ENCODE assay signal across 8 cellular contexts in the genomic region with DNA sequence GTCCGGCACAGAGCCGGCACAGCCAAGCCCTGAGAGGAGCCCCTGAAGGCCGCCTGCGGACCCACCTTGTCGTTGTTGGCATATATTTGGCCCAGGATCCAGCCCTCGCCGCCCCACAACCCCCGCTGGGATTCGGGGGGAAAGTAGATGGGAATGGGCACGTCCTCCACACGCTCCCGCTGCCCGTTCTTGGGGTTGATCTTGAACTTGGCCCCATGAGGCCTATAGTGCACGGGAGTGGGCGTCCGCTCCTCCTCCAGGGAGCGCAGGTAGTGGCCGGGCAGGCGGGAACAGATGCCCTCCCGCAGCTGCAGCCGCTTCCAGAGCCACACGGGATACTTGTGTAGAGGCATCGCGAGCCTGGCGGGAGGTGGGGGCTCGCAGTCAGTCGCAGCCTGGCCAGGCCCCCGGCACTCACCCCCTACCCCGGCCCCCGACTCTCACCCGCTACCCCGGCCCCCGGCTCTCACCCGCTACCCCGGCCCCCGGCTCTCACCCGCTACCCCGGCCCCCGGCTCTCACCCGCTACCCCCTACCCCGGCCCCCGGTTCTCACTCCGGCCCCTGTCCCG. TPM values are rescaled to one million over a fixed set of nuclear protein-coding genes. Genes with fewer than 3 reads are reported as not detected.
A peak's percentile ranks its signal among the peaks of the same experiment; 100 is the strongest.
DNase-seq lines count a peak whose midpoint lies in the region; ATAC-seq, FAIRE-seq and TF ChIP-seq lines count a peak whose summit lies in the region.

No MANE protein-coding gene starts in this region.

- no peaks in the 10 kb centered on the region for H3K27me3 Mint-ChIP-seq in activated CD8-positive, alpha-beta memory T cell treated with anti-CD3 and anti-CD28 coated beads, Interleukin-2, amount 10 ng/mL, durations not matched to agents 7 days and 5 days

- H3K9me3 ChIP-seq in K562 (replicated peaks; ENCODE audit: control insufficient read depth, insufficient read depth, low read depth, low read length) (no peaks in the 10 kb centered on the region), upper lobe of left lung (no peaks in the 10 kb centered on the region)

- POLR2A ChIA-PET in K562 (lab: Yijun Ruan, JAX), result interaction anchor here (0.6 to 2.5 kb wide), 6 partner anchors 8 to 345 kb away, joined by 3 to 8 read pairs (median 4); a partner anchor contains a TSS

- H3K36me3 Mint-ChIP-seq in activated CD8-positive, alpha-beta memory T cell treated with anti-CD3 and anti-CD28 coated beads, Interleukin-2, amount 10 ng/mL, durations not matched to agents 7 days and 5 days, result peaks cover 11% of the 10 kb centered on the region

- FAIRE-seq in K562 (lab: Jason Lieb, UNC), result no peak

- TF ChIP-seq POLR2A in K562 (conservative IDR thresholded peaks at IDR 0.05) (no peak; the same call in 1 of the 2 replicates), upper lobe of left lung (IDR thresholded peaks at IDR 0.05) (no peak)

- peak overlapping the region; percentile 61 for H3K4me3 ChIP-seq in K562
- H3K4me3 ChIP-seq in upper lobe of left lung, result peak overlapping the region in 3 of 4 donors; percentile 54 to 60 (median 58)

- no peaks in the 10 kb centered on the region for H3K27me3 ChIP-seq in K562 (ENCODE audit: control insufficient read depth in 2 of 2, insufficient read depth in 2 of 2, low read length in 2 of 2)
- no peaks in the 10 kb centered on the region for H3K27me3 ChIP-seq in upper lobe of left lung

- TF ChIP-seq RAD21 in K562 (CRISPR knock-in tag; conservative IDR thresholded peaks at IDR 0.05 in 1 of 2, IDR thresholded peaks at IDR 0.05 in 1 of 2), result no peak

- no peaks in the 10 kb centered on the region for H3K9me3 Mint-ChIP-seq in activated CD8-positive, alpha-beta memory T cell treated with anti-CD3 and anti-CD28 coated beads, Interleukin-2, amount 10 ng/mL, durations not matched to agents 7 days and 5 days (ENCODE audit: low read depth)

- H3K27ac ChIP-seq in K562 (ENCODE audit: extremely low read depth, low read depth, low read length) (peak overlapping the region; percentile 70), upper lobe of left lung (peak overlapping the region in 2 of 4 donors; percentile 75 to 81)

- ATAC-seq in activated CD8-positive, alpha-beta memory T cell treated with anti-CD3 and anti-CD28 coated beads, Interleukin-2, amount 10 ng/mL, durations not matched to agents 7 days and 5 days, result no peak
- peak; percentile 68 for ATAC-seq in K562
- peak; percentile 55 for ATAC-seq in left colon
- ATAC-seq in upper lobe of left lung (ENCODE audit: low FRiP score in 2 of 2), result no peak

- no peak for DNase-seq in activated CD8-positive, alpha-beta memory T cell treated with anti-CD3 and anti-CD28 coated beads, Interleukin-2, amount 10 ng/mL, durations not matched to agents 7 days and 5 days
- DNase-seq in activated CD8-positive, alpha-beta memory T cell treated with anti-CD3 and anti-CD28 coated beads, Interleukin-2, amount 50 U/mL, for 4 hours, result no peak
- DNase-seq in K562 (ENCODE audit: extremely low read depth in 1 of 4, low spot score in 3 of 4) (peak in 2 of 4 experiments; percentile 52 to 55), left colon (no peak), upper lobe of left lung (no peak), SHP77 treated with DMSO at 0.1 percent for 48 hours (lab: John Stamatoyannopoulos, UW) (no peak), middle frontal gyrus (ENCODE audit: extremely low spot score, low spot score) (no peak)
- DNase-seq in stimulated activated naive CD4-positive, alpha-beta T cell treated with Interleukin-2 at 50 U/mL for 16 hours (lab: John Stamatoyannopoulos, UW), result no peak

- no TSS peak for BruUV-seq in K562 (replicated peaks; lab: Mats Ljungman, UMichigan)

- no peaks in the 10 kb centered on the region for H4K20me1 ChIP-seq in K562 (replicated peaks; ENCODE audit: control insufficient read depth, insufficient read depth, low read length)

- TF ChIP-seq CTCF in K562 (IDR thresholded peaks at IDR 0.05 in 2 of 3, conservative IDR thresholded peaks at IDR 0.05 in 1 of 3; ENCODE audit: insufficient read depth in 2 of 3, low read depth in 1 of 3, low read length in 3 of 3) (no peak), upper lobe of left lung (IDR thresholded peaks at IDR 0.05) (no peak)

- H3K27ac Mint-ChIP-seq in activated CD8-positive, alpha-beta memory T cell treated with anti-CD3 and anti-CD28 coated beads, Interleukin-2, amount 10 ng/mL, durations not matched to agents 7 days and 5 days, result peak overlapping the region; percentile 70

- H3K36me3 ChIP-seq in K562 (ENCODE audit: control insufficient read depth, insufficient read depth, low read length), result peaks cover 77% of the 10 kb centered on the region; the same call in 2 of the 3 replicates
- H3K36me3 ChIP-seq in upper lobe of left lung, result peaks cover 11 to 69% (median 54%) of the 10 kb centered on the region in 4 donors

- CTCF ChIA-PET in activated CD8-positive, alpha-beta memory T cell treated with anti-CD3 and anti-CD28 coated beads, Interleukin-2, amount 10 ng/mL, durations not matched to agents 7 days and 5 days (lab: Charles Lee), result interaction anchor here (0.7 to 1.6 kb wide), 4 partner anchors 11 to 263 kb away, joined by 3 to 11 read pairs (median 5); a partner anchor contains a TSS
- CTCF ChIA-PET in K562 (lab: Yijun Ruan, JAX; ENCODE audit: low intra/inter-chr PET ratio), result interaction anchor here (0.7 to 0.8 kb wide), 2 partner anchors 11 to 1463 kb away, joined by 3 read pairs; no protein-coding TSS in a partner anchor

- peaks cover 13% of the 10 kb centered on the region for H3K79me2 ChIP-seq in K562 (ENCODE audit: control insufficient read depth, insufficient read depth, low read length)

- H3K4me1 ChIP-seq in K562 (replicated peaks in 1 of 2; ENCODE audit: control insufficient read depth in 2 of 2, insufficient read depth in 2 of 2, low read length in 2 of 2), result peaks cover 9 to 70% of the 10 kb centered on the region in 2 experiments
- H3K4me1 ChIP-seq in upper lobe of left lung, result peaks cover 11 to 23% (median 18%) of the 10 kb centered on the region in 4 donors

- peaks cover 5% of the 10 kb centered on the region for H3K9me1 ChIP-seq in K562 (ENCODE audit: control insufficient read depth, insufficient read depth, low read length)

- intact Hi-C loops in K562 (cut with micrococcal nuclease), result no loop called here
- intact Hi-C loops in left colon (cut with DNase I, micrococcal nuclease), result no loop called here

- H3K4me3 Mint-ChIP-seq in activated CD8-positive, alpha-beta memory T cell treated with anti-CD3 and anti-CD28 coated beads, Interleukin-2, amount 10 ng/mL, durations not matched to agents 7 days and 5 days, result peak overlapping the region; percentile 68

- peak overlapping the region; percentile 91 for H3K4me2 ChIP-seq in K562 (ENCODE audit: insufficient read depth, low read length)

- H3K9ac ChIP-seq in K562 (ENCODE audit: insufficient read depth in 1 of 2, low read depth in 2 of 2, low read length in 2 of 2), result peak overlapping the region; percentile 70 to 98

- TF ChIP-seq EP300 in K562 (IDR thresholded peaks at IDR 0.05; ENCODE audit: low read length) (no peak), upper lobe of left lung (IDR thresholded peaks at IDR 0.05) (no peak)

- in situ Hi-C loops in K562 (cut with MboI), result no loop called here

- 3% methylated on average over 22 of the region's 44 CpGs for WGBS in K562 (ENCODE audit: insufficient coverage, low coverage, missing lambda C conversion rate)
- 16 to 60% methylated on average over 11 to 36 of the region's 44 CpGs for WGBS in upper lobe of left lung, 2 donors

- H3K4me1 Mint-ChIP-seq in activated CD8-positive, alpha-beta memory T cell treated with anti-CD3 and anti-CD28 coated beads, Interleukin-2, amount 10 ng/mL, durations not matched to agents 7 days and 5 days, result peaks cover 15% of the 10 kb centered on the region

- H2AFZ ChIP-seq in K562 (ENCODE audit: low read depth, low read length), result no peak overlapping the region

RNA-seq across cellular contexts. Expression of a gene that starts 0.4 kb away (rescaled TPM):
- total RNA-seq in activated CD8-positive, alpha-beta memory T cell treated with anti-CD3 and anti-CD28 coated beads, Interleukin-2, amount 10 ng/mL, durations not matched to agents 7 days and 5 days, result 10 to 100 TPM; 89.0 to 90.7 TPM
- total RNA-seq in K562 (2011; cell fraction: chromatin; rRNA removed; ENCODE audit: low replicate concordance), result 23.4 and 64.3 TPM in 2 replicates
- total RNA-seq in K562 (2011; cell fraction: nucleolus; rRNA removed), result 75.9 and 80.4 TPM in 2 replicates
- total RNA-seq in K562 (2011; cell fraction: nucleoplasm; rRNA removed), result 40.5 and 50.3 TPM in 2 replicates
- total RNA-seq in K562 (2014; rRNA removed), result 323 and 344 TPM in 2 replicates
- 54.8 and 63.1 TPM in 2 replicates for total RNA-seq in K562 (2014; rRNA removed; fragmentation: Illumina TruSeq; extraction: Trizol)
- total RNA-seq in K562 (2015; rRNA removed; fragmentation: Illumina TruSeq; extraction: Trizol), result 157 and 167 TPM in 2 replicates
- 175 and 183 TPM in 2 replicates for total RNA-seq in K562 (2021)
- polyA plus RNA-seq in K562 (2011; rRNA removed), result 152 and 181 TPM in 2 replicates
- 215 and 452 TPM in 2 replicates for polyA plus RNA-seq in K562 (2011; cell fraction: cytosol; rRNA removed)
- 114 and 165 TPM in 2 replicates for polyA plus RNA-seq in K562 (2011; cell fraction: nucleus; rRNA removed)
- 108 and 172 TPM in 2 replicates for polyA plus RNA-seq in K562 (2012)
- polyA plus RNA-seq in K562 (2014; fragmentation: Illumina TruSeq; extraction: Trizol), result 219 and 232 TPM in 2 replicates
- 10 to 100 TPM in 1 of 2 experiments, 1 to 10 TPM in 1; 2.5 to 22.9 TPM for polyA plus RNA-seq in K562 (2014; fragmentation: Nextera tagmentation; extraction: Ambion mirVana)
- 306 and 314 TPM in 2 replicates for polyA plus RNA-seq in K562 (2014; rRNA removed)
- 49.7 and 74.3 TPM in 2 replicates for polyA minus RNA-seq in K562 (2011; rRNA and poly(A)+ RNA removed)
- polyA minus RNA-seq in K562 (2011; cell fraction: cytosol; rRNA and poly(A)+ RNA removed), result 48.1 and 65.9 TPM in 2 replicates
- polyA minus RNA-seq in K562 (2011; cell fraction: nucleus; rRNA and poly(A)+ RNA removed), result 23.4 and 31.5 TPM in 2 replicates
- total RNA-seq in left colon, result 10 to 100 TPM; 47.7 to 48.2 TPM
- 10 to 100 TPM; 48.8 to 83.9 (median 58.4) TPM for total RNA-seq in upper lobe of left lung

RNA-seq across cellular contexts. Expression of a gene that starts 11.8 kb away (rescaled TPM):
- total RNA-seq in activated CD8-positive, alpha-beta memory T cell treated with anti-CD3 and anti-CD28 coated beads, Interleukin-2, amount 10 ng/mL, durations not matched to agents 7 days and 5 days, result 10 to 100 TPM; 46.6 to 50.4 TPM
- 56.2 and 231 TPM in 2 replicates for total RNA-seq in K562 (2011; cell fraction: chromatin; rRNA removed; ENCODE audit: low replicate concordance)
- total RNA-seq in K562 (2011; cell fraction: nucleolus; rRNA removed), result 229 and 238 TPM in 2 replicates
- total RNA-seq in K562 (2011; cell fraction: nucleoplasm; rRNA removed), result 112 and 118 TPM in 2 replicates
- 43.4 and 66.6 TPM in 2 replicates for total RNA-seq in K562 (2014; rRNA removed)
- total RNA-seq in K562 (2014; rRNA removed; fragmentation: Illumina TruSeq; extraction: Trizol), result 3.8 and 8.9 TPM in 2 replicates
- total RNA-seq in K562 (2015; rRNA removed; fragmentation: Illumina TruSeq; extraction: Trizol), result 35.9 and 39.3 TPM in 2 replicates
- total RNA-seq in K562 (2021), result 49.8 and 50.2 TPM in 2 replicates
- 41.7 and 73.2 TPM in 2 replicates for polyA plus RNA-seq in K562 (2011; rRNA removed)
- 113 and 177 TPM in 2 replicates for polyA plus RNA-seq in K562 (2011; cell fraction: cytosol; rRNA removed)
- polyA plus RNA-seq in K562 (2011; cell fraction: nucleus; rRNA removed), result 157 and 271 TPM in 2 replicates
- polyA plus RNA-seq in K562 (2012), result 62.5 and 85.8 TPM in 2 replicates
- 20.0 and 53.1 TPM in 2 replicates for polyA plus RNA-seq in K562 (2014; fragmentation: Illumina TruSeq; extraction: Trizol)
- 1 to 10 TPM in 1 of 2 experiments, under 1 TPM in 1; 0.45 to 1.3 TPM for polyA plus RNA-seq in K562 (2014; fragmentation: Nextera tagmentation; extraction: Ambion mirVana)
- polyA plus RNA-seq in K562 (2014; rRNA removed), result 46.2 and 50.1 TPM in 2 replicates
- polyA minus RNA-seq in K562 (2011; rRNA and poly(A)+ RNA removed), result 25.0 and 47.0 TPM in 2 replicates
- polyA minus RNA-seq in K562 (2011; cell fraction: cytosol; rRNA and poly(A)+ RNA removed), result 43.0 and 54.1 TPM in 2 replicates
- 40.1 and 42.9 TPM in 2 replicates for polyA minus RNA-seq in K562 (2011; cell fraction: nucleus; rRNA and poly(A)+ RNA removed)
- 100 to 1,000 TPM; 116 to 130 TPM for total RNA-seq in left colon
- 100 to 1,000 TPM in 3 of 6 donors, 10 to 100 TPM in 3; 27.9 to 150 (median 96.4) TPM for total RNA-seq in upper lobe of left lung

RNA-seq across cellular contexts. Expression of a gene that starts 17.4 kb away (rescaled TPM):
- 10 to 100 TPM; 22.3 to 25.7 TPM for total RNA-seq in activated CD8-positive, alpha-beta memory T cell treated with anti-CD3 and anti-CD28 coated beads, Interleukin-2, amount 10 ng/mL, durations not matched to agents 7 days and 5 days
- total RNA-seq in K562 (2011; cell fraction: chromatin; rRNA removed; ENCODE audit: low replicate concordance), result 41.5 and 88.6 TPM in 2 replicates
- total RNA-seq in K562 (2011; cell fraction: nucleolus; rRNA removed), result 39.7 and 42.5 TPM in 2 replicates
- 23.8 and 31.0 TPM in 2 replicates for total RNA-seq in K562 (2011; cell fraction: nucleoplasm; rRNA removed)
- 53.9 and 65.3 TPM in 2 replicates for total RNA-seq in K562 (2014; rRNA removed)
- 13.1 and 16.0 TPM in 2 replicates for total RNA-seq in K562 (2014; rRNA removed; fragmentation: Illumina TruSeq; extraction: Trizol)
- total RNA-seq in K562 (2015; rRNA removed; fragmentation: Illumina TruSeq; extraction: Trizol), result 28.1 and 28.6 TPM in 2 replicates
- total RNA-seq in K562 (2021), result 49.9 and 58.0 TPM in 2 replicates
- 7.4 and 13.0 TPM in 2 replicates for polyA plus RNA-seq in K562 (2011; rRNA removed)
- polyA plus RNA-seq in K562 (2011; cell fraction: cytosol; rRNA removed), result 13.6 and 26.9 TPM in 2 replicates
- 20.6 and 36.7 TPM in 2 replicates for polyA plus RNA-seq in K562 (2011; cell fraction: nucleus; rRNA removed)
- 26.0 and 33.9 TPM in 2 replicates for polyA plus RNA-seq in K562 (2012)
- polyA plus RNA-seq in K562 (2014; fragmentation: Illumina TruSeq; extraction: Trizol), result 25.9 and 36.3 TPM in 2 replicates
- polyA plus RNA-seq in K562 (2014; fragmentation: Nextera tagmentation; extraction: Ambion mirVana), result under 1 TPM; 0.42 to 0.77 TPM
- polyA plus RNA-seq in K562 (2014; rRNA removed), result 36.8 and 40.5 TPM in 2 replicates
- 9.0 and 13.1 TPM in 2 replicates for polyA minus RNA-seq in K562 (2011; rRNA and poly(A)+ RNA removed)
- polyA minus RNA-seq in K562 (2011; cell fraction: cytosol; rRNA and poly(A)+ RNA removed), result 16.1 and 34.2 TPM in 2 replicates
- polyA minus RNA-seq in K562 (2011; cell fraction: nucleus; rRNA and poly(A)+ RNA removed), result 14.3 and 14.4 TPM in 2 replicates
- total RNA-seq in left colon, result 10 to 100 TPM; 32.8 to 38.4 TPM
- total RNA-seq in upper lobe of left lung, result 10 to 100 TPM; 26.8 to 45.9 (median 31.9) TPM

RNA-seq across cellular contexts. Expression of a gene that starts 27.0 kb away (rescaled TPM):
- total RNA-seq in activated CD8-positive, alpha-beta memory T cell treated with anti-CD3 and anti-CD28 coated beads, Interleukin-2, amount 10 ng/mL, durations not matched to agents 7 days and 5 days, result 1 to 10 TPM; 6.7 to 7.0 TPM
- 39.0 and 108 TPM in 2 replicates for total RNA-seq in K562 (2011; cell fraction: chromatin; rRNA removed; ENCODE audit: low replicate concordance)
- 83.4 and 88.0 TPM in 2 replicates for total RNA-seq in K562 (2011; cell fraction: nucleolus; rRNA removed)
- 67.1 and 101 TPM in 2 replicates for total RNA-seq in K562 (2011; cell fraction: nucleoplasm; rRNA removed)
- total RNA-seq in K562 (2014; rRNA removed), result 211 and 255 TPM in 2 replicates
- total RNA-seq in K562 (2014; rRNA removed; fragmentation: Illumina TruSeq; extraction: Trizol), result 50.2 and 61.5 TPM in 2 replicates
- 145 and 151 TPM in 2 replicates for total RNA-seq in K562 (2015; rRNA removed; fragmentation: Illumina TruSeq; extraction: Trizol)
- 189 and 206 TPM in 2 replicates for total RNA-seq in K562 (2021)
- 139 and 160 TPM in 2 replicates for polyA plus RNA-seq in K562 (2011; rRNA removed)
- polyA plus RNA-seq in K562 (2011; cell fraction: cytosol; rRNA removed), result 277 and 663 TPM in 2 replicates
- polyA plus RNA-seq in K562 (2011; cell fraction: nucleus; rRNA removed), result 165 and 221 TPM in 2 replicates
- polyA plus RNA-seq in K562 (2012), result 211 and 279 TPM in 2 replicates
- polyA plus RNA-seq in K562 (2014; fragmentation: Illumina TruSeq; extraction: Trizol), result 135 and 223 TPM in 2 replicates
- polyA plus RNA-seq in K562 (2014; fragmentation: Nextera tagmentation; extraction: Ambion mirVana), result 10 to 100 TPM; 15.4 to 17.5 TPM
- polyA plus RNA-seq in K562 (2014; rRNA removed), result 264 and 339 TPM in 2 replicates
- polyA minus RNA-seq in K562 (2011; rRNA and poly(A)+ RNA removed), result 23.2 and 37.8 TPM in 2 replicates
- 60.9 and 70.8 TPM in 2 replicates for polyA minus RNA-seq in K562 (2011; cell fraction: cytosol; rRNA and poly(A)+ RNA removed)
- 32.2 and 35.7 TPM in 2 replicates for polyA minus RNA-seq in K562 (2011; cell fraction: nucleus; rRNA and poly(A)+ RNA removed)
- 10 to 100 TPM; 38.4 to 39.1 TPM for total RNA-seq in left colon
- total RNA-seq in upper lobe of left lung, result 10 to 100 TPM; 22.1 to 57.6 (median 41.8) TPM

RNA-seq across cellular contexts. Expression of a gene that starts 31.7 kb away (rescaled TPM):
- total RNA-seq in activated CD8-positive, alpha-beta memory T cell treated with anti-CD3 and anti-CD28 coated beads, Interleukin-2, amount 10 ng/mL, durations not matched to agents 7 days and 5 days, result 1 to 10 TPM; 5.9 to 6.3 TPM
- total RNA-seq in K562 (2011; cell fraction: chromatin; rRNA removed; ENCODE audit: low replicate concordance), result 27.0 and 84.4 TPM in 2 replicates
- total RNA-seq in K562 (2011; cell fraction: nucleolus; rRNA removed), result 49.9 and 50.8 TPM in 2 replicates
- 40.5 and 41.6 TPM in 2 replicates for total RNA-seq in K562 (2011; cell fraction: nucleoplasm; rRNA removed)
- total RNA-seq in K562 (2014; rRNA removed) (16.8 and 18.4 TPM in 2 replicates), K562 (2014; rRNA removed; fragmentation: Illumina TruSeq; extraction: Trizol) (3.2 and 5.6 TPM in 2 replicates), K562 (2015; rRNA removed; fragmentation: Illumina TruSeq; extraction: Trizol) (10.3 and 10.6 TPM in 2 replicates), K562 (2021) (22.9 and 23.1 TPM in 2 replicates), left colon (10 to 100 TPM; 60.6 to 61.8 TPM), upper lobe of left lung (10 to 100 TPM in 5 of 6 donors, 1 to 10 TPM in 1; 8.6 to 22.4 (median 14.6) TPM)
- polyA plus RNA-seq in K562 (2011; rRNA removed) (13.9 and 21.6 TPM in 2 replicates), K562 (2014; fragmentation: Illumina TruSeq; extraction: Trizol) (6.9 and 13.4 TPM in 2 replicates), K562 (2014; fragmentation: Nextera tagmentation; extraction: Ambion mirVana) (1 to 10 TPM; 1.0 to 2.1 TPM), K562 (2014; rRNA removed) (31.9 and 33.1 TPM in 2 replicates)
- 22.5 and 45.9 TPM in 2 replicates for polyA plus RNA-seq in K562 (2011; cell fraction: cytosol; rRNA removed)
- 71.0 and 103 TPM in 2 replicates for polyA plus RNA-seq in K562 (2011; cell fraction: nucleus; rRNA removed)
- 18.3 and 22.5 TPM in 2 replicates for polyA plus RNA-seq in K562 (2012)
- 1.9 and 3.6 TPM in 2 replicates for polyA minus RNA-seq in K562 (2011; rRNA and poly(A)+ RNA removed)
- polyA minus RNA-seq in K562 (2011; cell fraction: cytosol; rRNA and poly(A)+ RNA removed), result 7.8 and 10.6 TPM in 2 replicates
- polyA minus RNA-seq in K562 (2011; cell fraction: nucleus; rRNA and poly(A)+ RNA removed), result 10.1 and 11.2 TPM in 2 replicates

Comparison
In these comparisons a context has a peak if more than half of its experiments do, and no peak if none do; other contexts are left out.
1. ATAC-seq: peak in K562 (single experiment) and left colon (single experiment); none in activated CD8-positive, alpha-beta memory T cell treated with anti-CD3 and anti-CD28 coated beads, Interleukin-2, amount 10 ng/mL, durations not matched to agents 7 days and 5 days (single experiment) and upper lobe of left lung (0 of 2).